In the genomic region with DNA sequence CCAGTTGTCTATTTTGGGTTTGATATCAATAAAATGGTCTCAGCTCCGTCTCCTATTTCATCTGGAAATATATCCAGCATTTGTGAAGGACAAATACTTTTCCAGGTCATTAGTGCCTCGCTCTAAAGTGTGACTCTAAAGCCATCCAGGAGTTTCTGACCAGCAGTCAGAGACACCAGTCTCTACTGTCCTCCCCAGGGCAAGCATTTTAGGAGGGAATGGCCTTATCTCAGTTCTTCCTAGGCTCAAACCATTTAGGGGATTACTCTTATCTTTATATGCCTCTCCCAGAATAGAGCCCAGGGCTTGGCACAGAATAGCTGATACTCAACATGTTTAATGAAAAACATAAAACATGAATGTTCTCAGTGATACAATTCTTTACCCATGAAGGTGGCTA, we compare ENCODE assay signal across 20 cellular contexts.
"Had no signal": no experiment of that assay in that cellular context is flagged by ENCODE, and none has a peak within 500 bp of the region (broad histone marks: within the 10 kb centered on the region; RNA-seq: fewer than 3 reads in every experiment).

No MANE protein-coding gene starts in this region.

- H3K36me3 ChIP-seq: SJCRH30 had no signal

- DNase-seq: KBM-7, MG63, NCI-H1092, NCI-H1105 treated with DMSO at 0.1 percent for 48 hours, NCI-H1417 treated with DMSO at 0.1 percent for 48 hours, NCI-H146, NCI-H1694 treated with DMSO at 0.1 percent for 48 hours, NCI-H2029, NCI-H2081 treated with DMSO at 0.1 percent for 48 hours, NCI-H2171, NCI-H226, NCI-H446, NCI-H510A, NCI-H524 treated with DMSO at 0.1 percent for 48 hours, NCI-H69, NCI-H774, RPMI8226, SHP77 treated with DMSO at 0.1 percent for 48 hours, SJCRH30 had no signal

- H3K4me1 ChIP-seq: SJCRH30 had no signal

- H3K27ac ChIP-seq: SJCRH30 had no signal

- H3K4me3 ChIP-seq: MG63, SJCRH30 had no signal

- ATAC-seq: SK-N-SH treated with all-trans-retinoic acid at 6 μM for 48 hours had no signal

- H3K9me3 ChIP-seq: MG63, SJCRH30 had no signal

- H3K27me3 ChIP-seq: MG63, SJCRH30 had no signal
